In the genomic region with DNA sequence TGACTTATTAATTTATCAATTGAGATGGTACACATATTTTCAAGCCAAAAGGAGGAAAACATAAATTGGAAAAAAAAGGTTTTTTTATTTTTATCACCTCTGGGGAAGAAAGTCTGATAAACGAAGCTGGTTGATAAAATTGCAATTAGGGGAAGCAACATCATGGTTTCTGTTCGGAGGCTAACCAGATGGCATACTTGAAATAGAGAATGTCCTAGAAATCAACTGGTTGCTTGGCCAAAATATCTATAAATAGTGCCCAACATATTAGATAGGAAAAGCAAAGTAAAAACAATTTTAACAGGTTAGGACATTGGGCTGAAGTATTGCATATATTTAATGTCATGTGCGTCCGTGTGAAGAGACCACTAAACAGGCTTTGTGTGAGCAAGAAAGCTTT, we compare ENCODE assay signal across 19 cellular contexts. TPM values are rescaled to one million over a fixed set of nuclear protein-coding genes. Genes with fewer than 3 reads are reported as not detected.
DNase-seq lines count a peak whose midpoint lies in the region; ATAC-seq and TF ChIP-seq lines count a peak whose summit lies in the region.
"Had no signal": no experiment of that assay in that cellular context is flagged by ENCODE, and none has a peak within 500 bp of the region (broad histone marks: within the 10 kb centered on the region; RNA-seq: fewer than 3 reads in every experiment).

No MANE protein-coding gene starts in this region.

- H3T11ph ChIP-seq in H9 (ENCODE audit: low read length), result no peak overlapping the region

- H3K4me1 ChIP-seq in H9 (ENCODE audit: insufficient read depth, low read length) (no peaks in the 10 kb centered on the region), iPS-15b (ENCODE audit: control insufficient read depth, insufficient read depth, low read length) (peaks cover 11% of the 10 kb centered on the region), neural progenitor cell (peaks cover 28% of the 10 kb centered on the region)
- H3K4me1 ChIP-seq: BLaER1 treated with 17β-estradiol and CSF1 and Interleukin-3, amounts not matched to agents 10 nM and 100 nM had no signal

- no peak overlapping the region for H2BK12ac ChIP-seq in H9 (ENCODE audit: insufficient read length, low read depth, low read length)

- H3K4me3 ChIP-seq in iPS-15b (ENCODE audit: low read depth, low read length), result peak overlapping the region; percentile 6
- H3K4me3 ChIP-seq in neural progenitor cell, result no peak overlapping the region
- H3K4me3 ChIP-seq: BLaER1 treated with 17β-estradiol and CSF1 and Interleukin-3, amounts not matched to agents 10 nM and 100 nM had no signal

- H3K36me3 ChIP-seq in iPS-15b (ENCODE audit: control insufficient read depth, insufficient read depth, low read length), result no peaks in the 10 kb centered on the region
- H3K36me3 ChIP-seq in neural progenitor cell, result no peaks in the 10 kb centered on the region
- H3K36me3 ChIP-seq: BLaER1 treated with 17β-estradiol and CSF1 and Interleukin-3, amounts not matched to agents 10 nM and 100 nM had no signal

- H3K23me2 ChIP-seq in H9 (ENCODE audit: insufficient read length, low read depth, low read length, poor library complexity, severe bottlenecking), result peaks cover 3% of the 10 kb centered on the region

- H3K9me3 Mint-ChIP-seq in H9, result no peaks in the 10 kb centered on the region; a peak in 4 of 5 replicates
- peaks cover 11% of the 10 kb centered on the region for H3K9me3 Mint-ChIP-seq in WTC11
- H3K9me3 Mint-ChIP-seq in neural progenitor cell, result peaks cover 9% of the 10 kb centered on the region

- H4K5ac ChIP-seq in H9 (ENCODE audit: insufficient read length, low read depth, low read length), result no peak overlapping the region

- POLR2A ChIA-PET in WTC11 (lab: Charles Lee), result no interaction called here

- no peak overlapping the region for H3K23ac ChIP-seq in H9 (ENCODE audit: insufficient read length, low read depth, low read length)

- H3F3A ChIP-seq in neural progenitor cell (ENCODE audit: low read depth), result peaks cover 13% of the 10 kb centered on the region

- H3K4me1 Mint-ChIP-seq in H9, result peaks cover 3 to 11% of the 10 kb centered on the region in 2 experiments; a peak in 3 of 4 replicates
- peaks cover 7% of the 10 kb centered on the region; the same call in 1 of the 2 replicates for H3K4me1 Mint-ChIP-seq in WTC11
- peaks cover 4% of the 10 kb centered on the region for H3K4me1 Mint-ChIP-seq in neural progenitor cell
- H3K4me1 Mint-ChIP-seq: B cell, IgD-negative memory B cell had no signal

- no peak overlapping the region for H2BK120ac ChIP-seq in H9 (ENCODE audit: low read depth, low read length, poor library complexity, severe bottlenecking)

- H3K79me2 ChIP-seq in H9 (ENCODE audit: insufficient read depth, low read length), result peaks cover 14% of the 10 kb centered on the region; the same call in 1 of the 2 replicates
- no peaks in the 10 kb centered on the region for H3K79me2 ChIP-seq in neural progenitor cell (ENCODE audit: low read depth)

- no peak overlapping the region for H2BK20ac ChIP-seq in H9 (ENCODE audit: low read depth, low read length, poor library complexity, severe bottlenecking)

- ATAC-seq in WTC11 (no peak; the same call in 1 of the 2 replicates), HG03196 (IDR thresholded peaks at IDR 0.05; ENCODE audit: unreplicated experiment) (no peak)
- ATAC-seq: CD8-positive, alpha-beta T cell; HCT116 had no signal

- H4K20me1 ChIP-seq in H9 (ENCODE audit: control insufficient read depth, insufficient read depth, insufficient read length) (peaks cover 2% of the 10 kb centered on the region), neural progenitor cell (ENCODE audit: low read depth) (no peaks in the 10 kb centered on the region)
- H4K20me1 ChIP-seq: BLaER1 treated with 17β-estradiol and CSF1 and Interleukin-3, amounts not matched to agents 10 nM and 100 nM had no signal

- H3K4me2 ChIP-seq in H9 (ENCODE audit: insufficient read depth, insufficient read length, low read length) (no peak overlapping the region), neural progenitor cell (peak overlapping the region; percentile 31)
- H3K4me2 ChIP-seq: BLaER1 treated with 17β-estradiol and CSF1 and Interleukin-3, amounts not matched to agents 10 nM and 100 nM had no signal

- H2BK15ac ChIP-seq in H9 (ENCODE audit: low read depth, low read length), result no peak overlapping the region

- no peak overlapping the region for H4K91ac ChIP-seq in H9 (ENCODE audit: insufficient read length, low read depth, low read length)

- DNase-seq in H9, result no peak
- no peak for DNase-seq in WTC11 (ENCODE audit: low spot score)
- no peak for DNase-seq in neural progenitor cell (ENCODE audit: low spot score)
- DNase-seq in putamen (ENCODE audit: low spot score), result no peak
- no peak for DNase-seq in SIG-M5 (lab: John Stamatoyannopoulos, UW)
- DNase-seq: CD8-positive, alpha-beta T cell; COR-L47; GDM1; HFFc6; Karpas-422; KBM-7 had no signal

- H3K27me3 Mint-ChIP-seq in H9 (ENCODE audit: low read depth), result no peaks in the 10 kb centered on the region; the same call in none of the 2 replicates
- peaks cover 2% of the 10 kb centered on the region; the same call in 1 of the 2 replicates for H3K27me3 Mint-ChIP-seq in WTC11 (ENCODE audit: low read depth)
- peaks cover 6% of the 10 kb centered on the region for H3K27me3 Mint-ChIP-seq in neural progenitor cell (ENCODE audit: insufficient read depth, low read depth)
- H3K27me3 Mint-ChIP-seq: B cell had no signal

- H3K27ac Mint-ChIP-seq in H9 (no peak overlapping the region; a peak in 3 of 7 replicates), WTC11 (no peak overlapping the region), neural progenitor cell (no peak overlapping the region)
- H3K27ac Mint-ChIP-seq: B cell; CD8-positive, alpha-beta T cell; HFFc6; IgD-negative memory B cell had no signal

- no peak overlapping the region for H2BK5ac ChIP-seq in H9 (ENCODE audit: insufficient read length, low read length)

- H3K27me3 ChIP-seq in H9 (ENCODE audit: insufficient read depth, low read length), result no peaks in the 10 kb centered on the region
- no peaks in the 10 kb centered on the region for H3K27me3 ChIP-seq in iPS-15b (ENCODE audit: control insufficient read depth, insufficient read depth, low read length)
- H3K27me3 ChIP-seq in neural progenitor cell, result no peaks in the 10 kb centered on the region
- H3K27me3 ChIP-seq: BLaER1 treated with 17β-estradiol and CSF1 and Interleukin-3, amounts not matched to agents 10 nM and 100 nM had no signal

- H2AFZ ChIP-seq in H9 (ENCODE audit: low read length), result no peak overlapping the region
- peak overlapping the region; percentile 50 for H2AFZ ChIP-seq in neural progenitor cell (replicated peaks)

- H3K14ac ChIP-seq in H9 (ENCODE audit: insufficient read depth, low read length), result no peak overlapping the region

- H3K4me3 Mint-ChIP-seq in H9 (no peak overlapping the region), WTC11 (no peak overlapping the region), neural progenitor cell (no peak overlapping the region)
- H3K4me3 Mint-ChIP-seq: B cell; CD8-positive, alpha-beta T cell; HFFc6; IgD-negative memory B cell had no signal

- H3K79me1 ChIP-seq in H9 (ENCODE audit: insufficient read depth, low read depth, low read length, poor library complexity, severe bottlenecking), result no peaks in the 10 kb centered on the region

- no peak for TF ChIP-seq CTCF in H9 (conservative IDR thresholded peaks at IDR 0.05)
- no peak for TF ChIP-seq CTCF in WTC11 (IDR thresholded peaks at IDR 0.05)
- TF ChIP-seq CTCF in neural progenitor cell (IDR thresholded peaks at IDR 0.05), result no peak

- H3K27ac ChIP-seq in H9 (ENCODE audit: insufficient read length, low read depth, low read length) (peak overlapping the region; percentile 7), neural progenitor cell (no peak overlapping the region)
- H3K27ac ChIP-seq: BLaER1 treated with 17β-estradiol and CSF1 and Interleukin-3, amounts not matched to agents 10 nM and 100 nM had no signal

- H3K4ac ChIP-seq in H9 (ENCODE audit: low read depth, low read length), result no peak overlapping the region

- no peak overlapping the region for H3K18ac ChIP-seq in H9 (ENCODE audit: insufficient read length, low read depth, low read length)

- CTCF ChIA-PET in WTC11 (lab: Charles Lee), result no interaction called here

- no CpG with 5 or more reads among the region's 4 CpGs for WGBS in H9 (ENCODE audit: extremely low coverage, insufficient read length, low lambda C conversion rate)

- H4K8ac ChIP-seq in H9 (replicated peaks; ENCODE audit: insufficient read length, low read depth, low read length), result no peak overlapping the region

- no peak overlapping the region for H3K9ac ChIP-seq in H9 (ENCODE audit: extremely low read depth, insufficient read length, low read length)
- peak overlapping the region; percentile 57 for H3K9ac ChIP-seq in iPS-15b (ENCODE audit: low read depth, low read length)
- no peak overlapping the region for H3K9ac ChIP-seq in neural progenitor cell
- H3K9ac ChIP-seq: BLaER1 treated with 17β-estradiol and CSF1 and Interleukin-3, amounts not matched to agents 10 nM and 100 nM had no signal

- no peak overlapping the region for H2AK5ac ChIP-seq in H9 (ENCODE audit: insufficient read length, low read length)

- H3K56ac ChIP-seq in H9 (ENCODE audit: insufficient read length, low read depth, low read length), result no peak overlapping the region

- H3K9me3 ChIP-seq in H9 (ENCODE audit: control insufficient read depth, low read depth, low read length) (no peaks in the 10 kb centered on the region), iPS-15b (ENCODE audit: control insufficient read depth, insufficient read depth, low read length) (no peaks in the 10 kb centered on the region), neural progenitor cell (ENCODE audit: low read depth) (no peaks in the 10 kb centered on the region)

- H3K36me3 Mint-ChIP-seq in H9 (ENCODE audit: insufficient read depth in 1 of 3, low read depth in 3 of 3) (peaks cover 0 to 6% (median 0%) of the 10 kb centered on the region in 3 experiments; a peak in 4 of 7 replicates), WTC11 (peaks cover 16% of the 10 kb centered on the region), neural progenitor cell (no peaks in the 10 kb centered on the region)

TF ChIP-seq in WTC11, 78 proteins besides CTCF, POLR2A, EP300 and RAD21 (continues in another document):
- 0 out of 2 replicates have a peak, but pooled peaks have one; percentile 5 for TF ChIP-seq SP1 (CRISPR knock-in tag; conservative IDR thresholded peaks at IDR 0.05)

RNA-seq across cellular contexts. Expression of gene KLKB1, which starts 14.3 kb away (rescaled TPM):
- total RNA-seq in H9 (2021) (20.1 and 21.8 TPM in 2 replicates), WTC11 (2021) (9.8 to 10.1 TPM (median 10.1 TPM) in 3 replicates), neural progenitor cell (ENCODE audit: low replicate concordance) (0.39 TPM in 1 of 2 replicates, not detected in the other)
- total RNA-seq: A172, HFFc6, HT-29 had no signal

RNA-seq across cellular contexts. Expression of gene F11, which starts 24.4 kb away (rescaled TPM):
- total RNA-seq in H9 (2021) (0.50 and 0.97 TPM in 2 replicates), WTC11 (2021) (1.6 to 1.9 TPM (median 1.6 TPM) in 3 replicates), neural progenitor cell (ENCODE audit: low replicate concordance) (not detected in 2 replicates)
- total RNA-seq: A172; B cell; CD8-positive, alpha-beta T cell; HFFc6; HT-29 had no signal

RNA-seq across cellular contexts. Expression of gene CYP4V2, which starts 50.2 kb away (rescaled TPM):
- total RNA-seq in H9 (2021) (1.0 and 1.6 TPM in 2 replicates), WTC11 (2021) (2.0 to 3.1 TPM (median 2.2 TPM) in 3 replicates), neural progenitor cell (ENCODE audit: low replicate concordance) (0.37 and 1.3 TPM in 2 replicates)
